ENCODE assay signal across 23 cellular contexts in the genomic region with DNA sequence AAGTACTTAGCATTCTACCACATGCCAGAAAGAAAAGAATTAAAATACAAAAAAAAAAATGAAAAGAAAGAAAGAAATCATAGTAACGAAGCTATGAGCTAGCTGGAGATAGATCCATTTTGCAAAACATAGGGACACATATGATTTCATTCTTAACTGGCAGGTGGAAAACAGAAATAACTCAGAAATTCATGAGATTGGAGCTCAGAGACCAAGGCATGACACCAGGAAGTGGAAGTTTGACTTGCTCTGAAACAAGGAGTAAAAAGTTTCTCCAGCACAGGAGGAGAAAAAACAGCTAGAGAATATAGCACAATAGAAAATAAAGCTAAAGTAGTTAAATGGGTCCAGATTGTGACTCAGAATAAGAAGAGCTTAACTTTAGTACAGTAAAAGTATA.
DNase-seq lines count a peak whose midpoint lies in the region; ATAC-seq, FAIRE-seq and TF ChIP-seq lines count a peak whose summit lies in the region.
"Had no signal": no experiment of that assay in that cellular context is flagged by ENCODE, and none has a peak within 500 bp of the region (broad histone marks: within the 10 kb centered on the region; RNA-seq: fewer than 3 reads in every experiment).

No MANE protein-coding gene starts in this region.

- CTCF ChIA-PET in activated CD8-positive, alpha-beta memory T cell treated with anti-CD3 and anti-CD28 coated beads, Interleukin-2, amount 10 ng/mL, durations not matched to agents 7 days and 5 days (lab: Charles Lee), result interaction anchor here (0.9 to 1.9 kb wide), 4 partner anchors 10 to 278 kb away, joined by 3 to 4 read pairs (median 3); partner anchors contain the start of gene ZEB2
- CTCF ChIA-PET in OCI-LY7 (lab: Charles Lee; ENCODE audit: unreplicated experiment) (no interaction called here), GM12878 (lab: Yijun Ruan, JAX) (interaction anchor here (0.6 to 3.4 kb wide), 10 partner anchors 8 to 279 kb away, joined by 3 to 11 read pairs (median 4); no protein-coding TSS in a partner anchor)

- no peak for TF ChIP-seq EP300 in GM12878 (IDR thresholded peaks at IDR 0.05; ENCODE audit: borderline replicate concordance in 1 of 2, control insufficient read depth in 1 of 2, low read depth in 2 of 2, low read length in 2 of 2)

- H3K27ac Mint-ChIP-seq in activated CD8-positive, alpha-beta memory T cell treated with anti-CD3 and anti-CD28 coated beads, Interleukin-2, amount 10 ng/mL, durations not matched to agents 7 days and 5 days, result peak overlapping the region; percentile 95
- H3K27ac Mint-ChIP-seq in stimulated activated memory B cell treated with anti-CD40 and anti-IgM and Interleukin-4, amounts not matched to agents 10 μg/mL and 1 μg/mL and 100 μg/mL, for 72 hours, result peak overlapping the region; percentile 90
- H3K27ac Mint-ChIP-seq: dendritic cell treated with granulocyte-macrophage colony-stimulating factor and Interleukin-4, amounts not matched to agents 40 ng/mL and 50 ng/mL, for 4 days had no signal

- TF ChIP-seq RAD21 in GM12878 (IDR thresholded peaks at IDR 0.05; ENCODE audit: insufficient read depth, low read depth, low read length), result no peak

- H3K9me3 Mint-ChIP-seq in activated CD8-positive, alpha-beta memory T cell treated with anti-CD3 and anti-CD28 coated beads, Interleukin-2, amount 10 ng/mL, durations not matched to agents 7 days and 5 days (ENCODE audit: low read depth), result peaks cover 3% of the 10 kb centered on the region
- H3K9me3 Mint-ChIP-seq in stimulated activated memory B cell treated with anti-CD40 and anti-IgM and Interleukin-4, amounts not matched to agents 10 μg/mL and 1 μg/mL and 100 μg/mL, for 72 hours, result peaks cover 8% of the 10 kb centered on the region

- peaks cover 38% of the 10 kb centered on the region for H3K36me3 Mint-ChIP-seq in activated CD8-positive, alpha-beta memory T cell treated with anti-CD3 and anti-CD28 coated beads, Interleukin-2, amount 10 ng/mL, durations not matched to agents 7 days and 5 days
- H3K36me3 Mint-ChIP-seq in stimulated activated memory B cell treated with anti-CD40 and anti-IgM and Interleukin-4, amounts not matched to agents 10 μg/mL and 1 μg/mL and 100 μg/mL, for 72 hours, result peaks cover 5% of the 10 kb centered on the region

- 21% methylated on average over 1 of the region's 1 CpG for WGBS in GM12878 (ENCODE audit: insufficient coverage, insufficient replicate concordance, low lambda C conversion rate, missing lambda C conversion rate)
- 86% methylated on average over 1 of the region's 1 CpG for WGBS in right lobe of liver (ENCODE audit: insufficient coverage, low coverage, low lambda C conversion rate, missing lambda C conversion rate)

- no peaks in the 10 kb centered on the region for H4K20me1 ChIP-seq in OCI-LY7 (ENCODE audit: insufficient read depth, low read length)
- H4K20me1 ChIP-seq in GM12878 (ENCODE audit: control insufficient read depth, insufficient read depth), result no peaks in the 10 kb centered on the region
- H4K20me1 ChIP-seq: BLaER1 treated with 17β-estradiol and CSF1 and Interleukin-3, amounts not matched to agents 10 nM and 100 nM had no signal

- peaks cover 65% of the 10 kb centered on the region for H3K79me2 ChIP-seq in OCI-LY7 (ENCODE audit: insufficient read depth, low read depth, low read length)
- H3K79me2 ChIP-seq in GM12878 (ENCODE audit: control insufficient read depth, insufficient read depth, low read length), result no peaks in the 10 kb centered on the region; the same call in 1 of the 2 replicates
- H3K79me2 ChIP-seq: hepatocyte, parathyroid adenoma had no signal

- TF ChIP-seq CTCF in OCI-LY7 (conservative IDR thresholded peaks at IDR 0.05; ENCODE audit: low read length) (no peak), GM12878 (IDR thresholded peaks at IDR 0.05 in 2 of 3, conservative IDR thresholded peaks at IDR 0.05 in 1 of 3; ENCODE audit: control insufficient read depth in 2 of 3, extremely low read depth in 1 of 3, insufficient read depth in 1 of 3, low read depth in 3 of 3, low read length in 3 of 3) (no peak), right lobe of liver (IDR thresholded peaks at IDR 0.05) (no peak)

- no TSS peak for BruUV-seq in OCI-LY7 (replicated peaks; lab: Mats Ljungman, UMichigan)
- BruUV-seq in GM12878 (replicated peaks; lab: Mats Ljungman, UMichigan), result no TSS peak

- H3K36me3 ChIP-seq in OCI-LY7 (ENCODE audit: insufficient read depth, low read length) (no peaks in the 10 kb centered on the region), GM12878 (ENCODE audit: control insufficient read depth in 2 of 2, insufficient read depth in 2 of 2, low read length in 1 of 2) (no peaks in the 10 kb centered on the region), right lobe of liver (no peaks in the 10 kb centered on the region), HAP-1 (replicated peaks) (no peaks in the 10 kb centered on the region)
- H3K36me3 ChIP-seq: BLaER1 treated with 17β-estradiol and CSF1 and Interleukin-3, amounts not matched to agents 10 nM and 100 nM; upper lobe of right lung had no signal

- RAD21 ChIA-PET in GM12878 (lab: Charles Lee; ENCODE audit: unreplicated experiment), result interaction anchor here (0.7 to 3.3 kb wide), 23 partner anchors 9 to 207 kb away, joined by 3 to 20 read pairs (median 5); no protein-coding TSS in a partner anchor

- SMC1A ChIA-PET in GM12878 (lab: Charles Lee; ENCODE audit: uncharacterized antibody, unreplicated experiment), result interaction anchor here (0.7 to 6.3 kb wide), 33 partner anchors 9 to 747 kb away, joined by 3 to 68 read pairs (median 5); a partner anchor contains a TSS

- no peak for ATAC-seq in activated CD8-positive, alpha-beta memory T cell treated with anti-CD3 and anti-CD28 coated beads, Interleukin-2, amount 10 ng/mL, durations not matched to agents 7 days and 5 days
- ATAC-seq in GM12878 (peak; percentile 15; the same call in 2 of the 3 replicates), right lobe of liver (no peak), GM21529 (IDR thresholded peaks at IDR 0.05; ENCODE audit: unreplicated experiment) (no peak)
- no peak for ATAC-seq in stimulated activated memory B cell treated with anti-CD40 and anti-IgM and Interleukin-4, amounts not matched to agents 10 μg/mL and 1 μg/mL and 100 μg/mL, for 72 hours
- ATAC-seq: A549, upper lobe of right lung had no signal

- no peak for TF ChIP-seq POLR2A in GM12878 (IDR thresholded peaks at IDR 0.05; ENCODE audit: low read depth, low read length)
- TF ChIP-seq POLR2A in right lobe of liver (IDR thresholded peaks at IDR 0.05), result no peak

- H3K4me1 Mint-ChIP-seq in activated CD8-positive, alpha-beta memory T cell treated with anti-CD3 and anti-CD28 coated beads, Interleukin-2, amount 10 ng/mL, durations not matched to agents 7 days and 5 days, result peaks cover 70% of the 10 kb centered on the region
- peaks cover 67% of the 10 kb centered on the region for H3K4me1 Mint-ChIP-seq in stimulated activated memory B cell treated with anti-CD40 and anti-IgM and Interleukin-4, amounts not matched to agents 10 μg/mL and 1 μg/mL and 100 μg/mL, for 72 hours

- H3K27ac ChIP-seq in OCI-LY7 (ENCODE audit: low read depth, low read length, poor library complexity, severe bottlenecking), result peak overlapping the region; percentile 98
- peak overlapping the region; percentile 78 for H3K27ac ChIP-seq in GM12878 (ENCODE audit: control insufficient read depth, insufficient read depth)
- H3K27ac ChIP-seq in right lobe of liver, result no peak overlapping the region
- H3K27ac ChIP-seq: A549; BLaER1 treated with 17β-estradiol and CSF1 and Interleukin-3, amounts not matched to agents 10 nM and 100 nM; hepatocyte; parathyroid adenoma; upper lobe of right lung had no signal

- H3K4me2 ChIP-seq in OCI-LY7 (ENCODE audit: low read length) (peak overlapping the region; percentile 81), GM12878 (ENCODE audit: control insufficient read depth, insufficient read depth) (peak overlapping the region; percentile 72)
- H3K4me2 ChIP-seq: A549, hepatocyte had no signal

- FAIRE-seq in GM12878 (lab: Jason Lieb, UNC), result no peak
- FAIRE-seq: A549, islet of Langerhans had no signal

- H3K4me1 ChIP-seq in OCI-LY7 (ENCODE audit: insufficient read depth, low read length, poor library complexity, severe bottlenecking) (peaks cover 83% of the 10 kb centered on the region), GM12878 (ENCODE audit: control insufficient read depth, insufficient read depth, low read length) (peaks cover 33% of the 10 kb centered on the region), right lobe of liver (no peaks in the 10 kb centered on the region), HAP-1 (peaks cover 33% of the 10 kb centered on the region)
- H3K4me1 ChIP-seq: A549, parathyroid adenoma had no signal

- H3K9me3 ChIP-seq in OCI-LY7 (ENCODE audit: low read length) (no peaks in the 10 kb centered on the region), GM12878 (replicated peaks; ENCODE audit: control insufficient read depth, insufficient read depth, low read length) (no peaks in the 10 kb centered on the region), right lobe of liver (no peaks in the 10 kb centered on the region), HAP-1 (no peaks in the 10 kb centered on the region)
- H3K9me3 ChIP-seq: A549, upper lobe of right lung had no signal

- intact Hi-C loops in OCI-LY7 (cut with micrococcal nuclease; ENCODE audit: unreplicated experiment), result loop anchor here (2.0 to 10.0 kb wide), 5 partner anchors 89 to 1169 kb away; no protein-coding TSS in a partner anchor
- intact Hi-C loops in GM12878 (cut with micrococcal nuclease; ENCODE audit: unreplicated experiment), result no loop called here
- intact Hi-C loops in right lobe of liver (cut with DNase I), result no loop called here

- no peak for DNase-seq in activated CD8-positive, alpha-beta memory T cell treated with anti-CD3 and anti-CD28 coated beads, Interleukin-2, amount 10 ng/mL, durations not matched to agents 7 days and 5 days
- no peak for DNase-seq in activated CD8-positive, alpha-beta memory T cell treated with anti-CD3 and anti-CD28 coated beads for 24 hours
- DNase-seq in OCI-LY7 (ENCODE audit: low spot score), result peak; percentile 52
- DNase-seq in GM12878 (ENCODE audit: low read depth, low spot score), result no peak
- no peak for DNase-seq in right lobe of liver
- no peak for DNase-seq in HAP-1 (ENCODE audit: low spot score in 2 of 2)
- DNase-seq: activated effector memory CD4-positive, alpha-beta T cell treated with anti-CD3 and anti-CD28 coated beads, Interleukin-2, amount 50 U/mL, for 16 hours; amniotic stem cell; KG1; NCI-H1092; NCI-H2081 treated with DMSO at 0.1 percent for 48 hours; stimulated activated CD4-positive, alpha-beta T cell treated with anti-CD3 and anti-CD28 coated beads, Interleukin-2, amount 100 ng/mL, for 24 hours; SW 1271; upper lobe of right lung had no signal

- peak overlapping the region; percentile 22; the same call in 1 of the 2 replicates for H2AFZ ChIP-seq in OCI-LY7 (ENCODE audit: low read length)
- peak overlapping the region; percentile 39 for H2AFZ ChIP-seq in GM12878 (ENCODE audit: control insufficient read depth, low read depth, low read length)
- H2AFZ ChIP-seq: hepatocyte, parathyroid adenoma had no signal

- peak overlapping the region; percentile 34; the same call in 1 of the 2 replicates for H3K9ac ChIP-seq in GM12878 (ENCODE audit: control insufficient read depth, insufficient read depth, low read length)
- H3K9ac ChIP-seq: parathyroid adenoma had no signal

- in situ Hi-C loops in GM12878 (cut with MboI) (no loop called here), HAP-1 (cut with MboI; ENCODE audit: low sequenced_read_pairs) (no loop called here)

- H3K27me3 Mint-ChIP-seq in activated CD8-positive, alpha-beta memory T cell treated with anti-CD3 and anti-CD28 coated beads, Interleukin-2, amount 10 ng/mL, durations not matched to agents 7 days and 5 days, result no peaks in the 10 kb centered on the region
- H3K27me3 Mint-ChIP-seq in stimulated activated memory B cell treated with anti-CD40 and anti-IgM and Interleukin-4, amounts not matched to agents 10 μg/mL and 1 μg/mL and 100 μg/mL, for 72 hours, result no peaks in the 10 kb centered on the region
- H3K27me3 Mint-ChIP-seq: dendritic cell treated with granulocyte-macrophage colony-stimulating factor and Interleukin-4, amounts not matched to agents 40 ng/mL and 50 ng/mL, for 4 days had no signal

- H3K4me3 ChIP-seq in OCI-LY7 (ENCODE audit: low read depth, low read length, poor library complexity, severe bottlenecking) (peak overlapping the region; percentile 55), GM12878 (no peak overlapping the region), right lobe of liver (no peak overlapping the region), HAP-1 (no peak overlapping the region)
- H3K4me3 ChIP-seq: A549; BLaER1 treated with 17β-estradiol and CSF1 and Interleukin-3, amounts not matched to agents 10 nM and 100 nM; hepatocyte; lung; upper lobe of right lung had no signal

- POLR2A ChIA-PET in OCI-LY7 (lab: Charles Lee) (interaction anchor here (0.5 to 3.3 kb wide), 26 partner anchors 9 to 970 kb away, joined by 3 to 20 read pairs (median 4); no protein-coding TSS in a partner anchor), GM12878 (lab: Charles Lee) (interaction anchor here (0.6 to 2.3 kb wide), 14 partner anchors 8 to 246 kb away, joined by 3 to 9 read pairs (median 3); no protein-coding TSS in a partner anchor)

- no peaks in the 10 kb centered on the region for H3K9me2 ChIP-seq in OCI-LY7 (ENCODE audit: insufficient read depth, low read length)

- H3K4me3 Mint-ChIP-seq in activated CD8-positive, alpha-beta memory T cell treated with anti-CD3 and anti-CD28 coated beads, Interleukin-2, amount 10 ng/mL, durations not matched to agents 7 days and 5 days, result peak overlapping the region; percentile 17
- no peak overlapping the region for H3K4me3 Mint-ChIP-seq in stimulated activated memory B cell treated with anti-CD40 and anti-IgM and Interleukin-4, amounts not matched to agents 10 μg/mL and 1 μg/mL and 100 μg/mL, for 72 hours
- H3K4me3 Mint-ChIP-seq: dendritic cell treated with granulocyte-macrophage colony-stimulating factor and Interleukin-4, amounts not matched to agents 40 ng/mL and 50 ng/mL, for 4 days had no signal

- no peaks in the 10 kb centered on the region for H3K27me3 ChIP-seq in GM12878 (replicated peaks in 1 of 2; ENCODE audit: control insufficient read depth in 2 of 2, insufficient read depth in 2 of 2, low read length in 1 of 2)
- no peaks in the 10 kb centered on the region for H3K27me3 ChIP-seq in right lobe of liver
- no peaks in the 10 kb centered on the region for H3K27me3 ChIP-seq in HAP-1 (ENCODE audit: low read depth)
- H3K27me3 ChIP-seq: BLaER1 treated with 17β-estradiol and CSF1 and Interleukin-3, amounts not matched to agents 10 nM and 100 nM; hepatocyte; upper lobe of right lung had no signal

Comparison
In these comparisons a context has a peak if more than half of its experiments do, and no peak if none do; other contexts are left out.
1. H3K27ac ChIP-seq: peak in OCI-LY7 (single experiment) and GM12878 (single experiment); none in right lobe of liver (0 of 3).